3 cellular contexts compared by ENCODE assay signal in genomic region chr2:60974652-60975051, GRCh38.
TF ChIP-seq lines count a peak whose summit lies in the region.

No MANE protein-coding gene starts in this region.

TF ChIP-seq in HepG2, 621 proteins besides CTCF, POLR2A, EP300 and RAD21:
- TF ChIP-seq ZBTB38 (CRISPR knock-in tag; IDR thresholded peaks at IDR 0.05) (0 out of 2 replicates have a peak, but pooled peaks have one; percentile 22), ZNF280B (CRISPR knock-in tag; IDR thresholded peaks at IDR 0.05; ENCODE audit: borderline replicate concordance) (no peak), REST (IDR thresholded peaks at IDR 0.05; ENCODE audit: borderline replicate concordance in 1 of 2, low read depth in 1 of 2, low read length in 2 of 2) (no peak), AGO2 (optimal IDR thresholded peaks at IDR 0.05; ENCODE audit: low read depth, low read length) (peak; percentile 39)

TF ChIP-seq in GM12878, 131 proteins besides CTCF, POLR2A, EP300 and RAD21:
- no peak for TF ChIP-seq SUPT20H (IDR thresholded peaks at IDR 0.05; ENCODE audit: borderline replicate concordance, control insufficient read depth, low read depth, low read length)
- TF ChIP-seq ZBTB33 (IDR thresholded peaks at IDR 0.05) = peak; percentile 21; the same call in 1 of the 2 replicates

TF ChIP-seq in SK-N-SH, 30 proteins besides CTCF, POLR2A, EP300 and RAD21:
- TF ChIP-seq FOXJ3 (CRISPR knock-in tag; IDR thresholded peaks at IDR 0.05) (no peak), RFX5 (IDR thresholded peaks at IDR 0.05; ENCODE audit: low read length) (no peak), JUND (IDR thresholded peaks at IDR 0.05) (no peak), USF2 (IDR thresholded peaks at IDR 0.05; ENCODE audit: borderline replicate concordance, low read depth, low read length) (no peak), GABPA (IDR thresholded peaks at IDR 0.05; ENCODE audit: low read depth) (no peak), SIN3A (IDR thresholded peaks at IDR 0.05; ENCODE audit: borderline replicate concordance, low read depth, low read length) (no peak), FOSL2 (IDR thresholded peaks at IDR 0.05; ENCODE audit: borderline replicate concordance, low read depth) (no peak), RXRA (IDR thresholded peaks at IDR 0.05; ENCODE audit: borderline replicate concordance, low read depth) (no peak), YY1 (IDR thresholded peaks at IDR 0.05; ENCODE audit: low read depth) (no peak), EZH2phosphoT487 (IDR thresholded peaks at IDR 0.05; ENCODE audit: borderline replicate concordance, low read depth) (no peak), FOXM1 (IDR thresholded peaks at IDR 0.05; ENCODE audit: low read depth) (no peak), IRF3 (IDR thresholded peaks at IDR 0.05; ENCODE audit: low read depth, low read length) (no peak), NRF1 (IDR thresholded peaks at IDR 0.05; ENCODE audit: low read depth, low read length) (no peak), REST (IDR thresholded peaks at IDR 0.05; ENCODE audit: low read depth, low read length) (no peak)
